15 cellular contexts compared by ENCODE assay signal in the genomic region with DNA sequence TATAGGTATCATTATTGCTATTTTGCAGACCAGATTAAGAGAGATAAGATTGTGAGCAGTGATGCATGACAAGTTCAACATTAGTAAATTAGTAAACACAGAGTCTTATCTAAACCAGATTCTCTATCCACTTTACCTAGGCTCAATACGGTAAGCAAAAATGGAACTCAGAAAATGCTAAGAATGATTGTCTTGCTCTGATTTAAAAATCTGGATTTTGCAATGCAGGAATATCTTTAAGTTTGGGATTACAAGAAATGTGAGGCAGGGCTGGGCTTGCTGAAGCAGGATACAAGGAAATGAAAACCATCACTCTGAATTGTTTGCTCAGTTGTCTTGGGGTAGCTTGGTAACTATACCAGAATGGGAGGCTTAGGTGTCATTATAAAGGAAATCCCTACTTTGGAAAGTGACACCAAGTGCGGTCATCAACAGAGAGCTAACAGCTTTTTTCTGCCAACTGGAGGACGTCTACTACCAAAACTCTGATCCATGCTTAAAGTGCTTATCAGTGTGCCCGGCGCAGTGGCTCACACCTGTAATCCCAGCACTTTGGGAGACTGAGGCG.
"Had no signal": no experiment of that assay in that cellular context is flagged by ENCODE, and none has a peak within 500 bp of the region (broad histone marks: within the 10 kb centered on the region; RNA-seq: fewer than 3 reads in every experiment).

No MANE protein-coding gene starts in this region.

- H3K4me3 Mint-ChIP-seq: activated CD4-positive, alpha-beta T cell treated with anti-CD3 and anti-CD28 coated beads for 36 hours; activated naive CD4-positive, alpha-beta T cell treated with anti-CD3 and anti-CD28 coated beads, Interleukin-2, amount 10 ng/mL, durations not matched to agents 7 days and 5 days; activated T-helper 17 cell treated with anti-CD3 and anti-CD28 coated beads, Interleukin-2, amount 50 U/mL, for 72 hours; memory B cell; natural killer cell had no signal

- H3K9me3 ChIP-seq: gastrocnemius medialis, heart right ventricle, left ventricle myocardium inferior had no signal

- H3K27ac ChIP-seq: coronary artery, gastrocnemius medialis, heart right ventricle, left ventricle myocardium inferior, skin epidermis, WERI-Rb-1 had no signal

- H3K4me1 Mint-ChIP-seq: activated naive CD4-positive, alpha-beta T cell treated with anti-CD3 and anti-CD28 coated beads, Interleukin-2, amount 10 ng/mL, durations not matched to agents 7 days and 5 days; activated T-helper 17 cell treated with anti-CD3 and anti-CD28 coated beads, Interleukin-2, amount 50 U/mL, for 72 hours; memory B cell; natural killer cell had no signal

- H3K27ac Mint-ChIP-seq: activated CD4-positive, alpha-beta T cell treated with anti-CD3 and anti-CD28 coated beads for 36 hours; activated T-helper 17 cell treated with anti-CD3 and anti-CD28 coated beads, Interleukin-2, amount 50 U/mL, for 72 hours; memory B cell; natural killer cell had no signal

- H3K4me1 ChIP-seq: gastrocnemius medialis, heart right ventricle, left ventricle myocardium inferior had no signal

- DNase-seq: activated CD4-positive, alpha-beta T cell treated with anti-CD3 and anti-CD28 coated beads for 36 hours; activated CD8-positive, alpha-beta memory T cell treated with anti-CD3 and anti-CD28 coated beads for 24 hours; activated naive CD4-positive, alpha-beta T cell treated with anti-CD3 and anti-CD28 coated beads, Interleukin-2, amount 10 ng/mL, durations not matched to agents 7 days and 5 days; effector CD4-positive, alpha-beta T cell; gastrocnemius medialis; heart right ventricle; islet precursor cell; left ventricle myocardium inferior; natural killer cell; posterior cingulate gyrus; WERI-Rb-1 had no signal

- H3K4me3 ChIP-seq: coronary artery, gastrocnemius medialis, heart right ventricle, left ventricle myocardium inferior, skin epidermis had no signal

- H3K36me3 Mint-ChIP-seq: activated naive CD4-positive, alpha-beta T cell treated with anti-CD3 and anti-CD28 coated beads, Interleukin-2, amount 10 ng/mL, durations not matched to agents 7 days and 5 days; memory B cell; natural killer cell had no signal

- H3K9me3 Mint-ChIP-seq: activated naive CD4-positive, alpha-beta T cell treated with anti-CD3 and anti-CD28 coated beads, Interleukin-2, amount 10 ng/mL, durations not matched to agents 7 days and 5 days; activated T-helper 17 cell treated with anti-CD3 and anti-CD28 coated beads, Interleukin-2, amount 50 U/mL, for 72 hours; memory B cell; natural killer cell had no signal

- H3K27me3 ChIP-seq: gastrocnemius medialis had no signal

- H3K27me3 Mint-ChIP-seq: activated T-helper 17 cell treated with anti-CD3 and anti-CD28 coated beads, Interleukin-2, amount 50 U/mL, for 72 hours had no signal

- H3K36me3 ChIP-seq: gastrocnemius medialis, heart right ventricle, left ventricle myocardium inferior, WERI-Rb-1 had no signal
